Comparison of ENCODE assay signal across 11 cellular contexts in genomic region chr19:5693195-5694166, GRCh38. TPM values are rescaled to one million over a fixed set of nuclear protein-coding genes. Genes with fewer than 3 reads are reported as not detected.
A peak's percentile ranks its signal among the peaks of the same experiment; 100 is the strongest.
DNase-seq lines count a peak whose midpoint lies in the region.
"Had no signal": no experiment of that assay in that cellular context is flagged by ENCODE, and none has a peak within 500 bp of the region (broad histone marks: within the 10 kb centered on the region; RNA-seq: fewer than 3 reads in every experiment).

No MANE protein-coding gene starts in this region.

- DNase-seq in stimulated activated CD4-positive, alpha-beta T cell treated with anti-CD3 and anti-CD28 coated beads, Interleukin-2, amount 100 ng/mL, for 24 hours = peak; percentile 43 to 48
- no peak for DNase-seq in stimulated activated CD4-positive, alpha-beta T cell treated with anti-CD3 and anti-CD28 coated beads, Interleukin-4, amount 100 ng/mL, for 4 hours
- DNase-seq in SK-N-MC (ENCODE audit: low read depth, low spot score) = no peak
- DNase-seq in epithelial cell of prostate (ENCODE audit: low read depth, low spot score) = no peak
- DNase-seq in SKM-1 (lab: John Stamatoyannopoulos, UW; ENCODE audit: unreplicated experiment) = no peak
- no peak for DNase-seq in AG08396 (ENCODE audit: low spot score)
- no peak for DNase-seq in T-helper 1 cell
- no peak for DNase-seq in SK-N-DZ (ENCODE audit: low spot score)
- DNase-seq: dermis blood vessel endothelial cell, DMS79 had no signal

- H3K9me3 ChIP-seq in SK-N-MC (ENCODE audit: low read depth, low read length) = no peaks in the 10 kb centered on the region
- H3K9me3 ChIP-seq: neutrophil had no signal

- H3K4me3 ChIP-seq in SK-N-MC = no peak overlapping the region

- H3K27ac ChIP-seq in SK-N-MC (peak overlapping the region; percentile 57; the same call in 1 of the 2 replicates), epithelial cell of prostate (peak overlapping the region; percentile 93)
- H3K27ac ChIP-seq: neutrophil had no signal

- H3K36me3 ChIP-seq in SK-N-MC (ENCODE audit: insufficient read depth, low read length) = peaks cover 72% of the 10 kb centered on the region

- no peak overlapping the region for H3K9ac ChIP-seq in SK-N-MC (ENCODE audit: insufficient read length)

RNA-seq across cellular contexts. Expression of gene RPL36, which starts 3.4 kb away (rescaled TPM):
- 1,227 and 2,229 TPM in 2 replicates for polyA plus RNA-seq in SK-N-DZ (2014; cell fraction: cytosol; rRNA removed)
- polyA plus RNA-seq in SK-N-DZ (2014; cell fraction: nucleus; rRNA removed) = 675 and 1,214 TPM in 2 replicates

RNA-seq across cellular contexts. Expression of gene HSD11B1L, which starts 12.7 kb away (rescaled TPM):
- polyA plus RNA-seq in SK-N-DZ (2014; cell fraction: cytosol; rRNA removed) = 45.0 and 46.0 TPM in 2 replicates
- polyA plus RNA-seq in SK-N-DZ (2014; cell fraction: nucleus; rRNA removed) = 56.8 and 68.8 TPM in 2 replicates

RNA-seq across cellular contexts. Expression of gene MICOS13, which starts 13.2 kb away (rescaled TPM):
- polyA plus RNA-seq in SK-N-DZ (2014; cell fraction: cytosol; rRNA removed) = 29.8 and 31.0 TPM in 2 replicates
- polyA plus RNA-seq in SK-N-DZ (2014; cell fraction: nucleus; rRNA removed) = 26.0 and 26.7 TPM in 2 replicates

RNA-seq across cellular contexts. Expression of gene LONP1, which starts 26.5 kb away (rescaled TPM):
- polyA plus RNA-seq in SK-N-DZ (2014; cell fraction: cytosol; rRNA removed) = 59.6 and 71.5 TPM in 2 replicates
- polyA plus RNA-seq in SK-N-DZ (2014; cell fraction: nucleus; rRNA removed) = 130 and 133 TPM in 2 replicates

RNA-seq across cellular contexts. Expression of gene CATSPERD, which starts 27.0 kb away (rescaled TPM):
- polyA plus RNA-seq in SK-N-DZ (2014; cell fraction: cytosol; rRNA removed) = not detected in 2 replicates
- not detected in 2 replicates for polyA plus RNA-seq in SK-N-DZ (2014; cell fraction: nucleus; rRNA removed)

Comparison
In these comparisons a context has a peak if more than half of its experiments do, and no peak if none do; other contexts are left out.
1. DNase-seq: peak in stimulated activated CD4-positive, alpha-beta T cell treated with anti-CD3 and anti-CD28 coated beads, Interleukin-2, amount 100 ng/mL, for 24 hours (2 of 2); none in stimulated activated CD4-positive, alpha-beta T cell treated with anti-CD3 and anti-CD28 coated beads, Interleukin-4, amount 100 ng/mL, for 4 hours (0 of 2), SK-N-MC (single experiment), epithelial cell of prostate (single experiment), SKM-1 (single experiment), AG08396 (single experiment), T-helper 1 cell (0 of 5) and SK-N-DZ (single experiment).